ENCODE assay signal across 23 cellular contexts in genomic region chr16:4599545-4599944, GRCh38. TPM values are rescaled to one million over a fixed set of nuclear protein-coding genes. Genes with fewer than 3 reads are reported as not detected.
"Had no signal": no experiment of that assay in that cellular context is flagged by ENCODE, and none has a peak within 500 bp of the region (broad histone marks: within the 10 kb centered on the region; RNA-seq: fewer than 3 reads in every experiment).

No MANE protein-coding gene starts in this region.

- H3K4me2 ChIP-seq: SK-N-SH had no signal

- H3K9ac ChIP-seq: SK-N-SH had no signal

- FAIRE-seq: HTR-8/SVneo, RCC 7860 had no signal

- H3K9me3 ChIP-seq: SK-N-SH had no signal

- DNase-seq: KBM-7, MV-4-11, NCI-H1048, NCI-H1105, NCI-H1417, NCI-H1436 treated with DMSO at 0.1 percent for 48 hours, NCI-H1694, NCI-H187 treated with DMSO at 0.1 percent for 48 hours, NCI-H2029 treated with DMSO at 0.1 percent for 48 hours, NCI-H2107, NCI-H2227 treated with DMSO at 0.1 percent for 48 hours, NCI-H524, NCI-H69, NCI-H774, Right ventricle myocardium superior, RPMI8226 had no signal

- H3K27ac ChIP-seq: HL-60 had no signal

RNA-seq across cellular contexts. Expression of gene C16orf96, which starts 43.4 kb away (rescaled TPM):
- total RNA-seq: MCF 10A, NCI-H460, SK-MEL-5 had no signal
